Comparison of ENCODE assay signal across 9 cellular contexts in genomic region chr4:7759221-7759620, GRCh38.
DNase-seq lines count a peak whose midpoint lies in the region; ATAC-seq and TF ChIP-seq lines count a peak whose summit lies in the region.
"Had no signal": no experiment of that assay in that cellular context is flagged by ENCODE, and none has a peak within 500 bp of the region (broad histone marks: within the 10 kb centered on the region; RNA-seq: fewer than 3 reads in every experiment).

No MANE protein-coding gene starts in this region.

- intact Hi-C loops in mucosa of descending colon (cut with DNase I, micrococcal nuclease) = no loop called here

- TF ChIP-seq CTCF in NB4 (IDR thresholded peaks at IDR 0.05; ENCODE audit: low read depth, low read length) = no peak
- no peak for TF ChIP-seq CTCF in mucosa of descending colon (IDR thresholded peaks at IDR 0.05)

- no peaks in the 10 kb centered on the region for H3K4me1 ChIP-seq in mucosa of descending colon (ENCODE audit: low read depth)

- H3K36me3 ChIP-seq in mucosa of descending colon (ENCODE audit: low read depth) = no peaks in the 10 kb centered on the region

- H3K9me3 ChIP-seq in mucosa of descending colon = no peaks in the 10 kb centered on the region
- H3K9me3 ChIP-seq: MG63 had no signal

- ATAC-seq in mucosa of descending colon (peak; percentile 40), HG02642 (IDR thresholded peaks at IDR 0.05; ENCODE audit: poor library complexity, unreplicated experiment) (no peak)

- TF ChIP-seq POLR2A in NB4 (IDR thresholded peaks at IDR 0.05; ENCODE audit: extremely low read depth, insufficient read length) = no peak

- in situ Hi-C loops in G401 (cut with HindIII; ENCODE audit: low sequenced_read_pairs) (no loop called here), ACHN (cut with HindIII; ENCODE audit: low pct_ligation_motif_present, low pct_unique_long_range_greater_than_20kb, low sequenced_read_pairs) (no loop called here)

- DNase-seq in NB4 (ENCODE audit: low read depth) (peak; percentile 60), activated T-cell treated with anti-CD3 and anti-CD28 coated beads for 1 hour (ENCODE audit: low read depth) (peak; percentile 37), mucosa of descending colon (peak in 1 of 3 donors; percentile 31), G401 (ENCODE audit: low spot score) (no peak), ACHN (no peak)
- peak; percentile 69 for DNase-seq in stimulated activated naive CD4-positive, alpha-beta T cell treated with Interleukin-2 at 50 U/mL for 16 hours (lab: John Stamatoyannopoulos, UW)
- DNase-seq: MG63 had no signal

- peak overlapping the region; percentile 41 for H3K4me3 ChIP-seq in NB4 (ENCODE audit: low read depth, low read length)
- H3K4me3 ChIP-seq in mucosa of descending colon = no peak overlapping the region
- H3K4me3 ChIP-seq: lung, MG63 had no signal

Comparison
In these comparisons a context has a peak if more than half of its experiments do, and no peak if none do; other contexts are left out.
1. DNase-seq: peak in NB4 (single experiment), activated T-cell treated with anti-CD3 and anti-CD28 coated beads for 1 hour (single experiment) and stimulated activated naive CD4-positive, alpha-beta T cell treated with Interleukin-2 at 50 U/mL for 16 hours (single experiment); none in G401 (single experiment) and ACHN (single experiment).